Comparison of ENCODE assay signal across 8 cellular contexts in genomic region chr1:65148548-65149390, GRCh38. TPM values are rescaled to one million over a fixed set of nuclear protein-coding genes. Genes with fewer than 3 reads are reported as not detected.
DNase-seq lines count a peak whose midpoint lies in the region; ATAC-seq and TF ChIP-seq lines count a peak whose summit lies in the region.

No MANE protein-coding gene starts in this region.

- H3K4me3 ChIP-seq in AG04449 (ENCODE audit: low read depth, low read length) (peak overlapping the region; percentile 60), foreskin fibroblast (ENCODE audit: low read depth in 1 of 2, low read length in 2 of 2) (peak overlapping the region; percentile 56 to 57), neural progenitor cell (peak overlapping the region; percentile 66)

- H3K9ac ChIP-seq in neural progenitor cell: no peak overlapping the region

- peak; percentile 63 for ATAC-seq in HG02885 (IDR thresholded peaks at IDR 0.05; ENCODE audit: poor library complexity, unreplicated experiment)

- peaks cover 10% of the 10 kb centered on the region for H4K20me1 ChIP-seq in neural progenitor cell (ENCODE audit: low read depth)

- H3F3A ChIP-seq in neural progenitor cell (ENCODE audit: low read depth): peaks cover 21% of the 10 kb centered on the region

- H3K27me3 Mint-ChIP-seq in neural progenitor cell (ENCODE audit: insufficient read depth, low read depth): peaks cover 23% of the 10 kb centered on the region

- peak overlapping the region; percentile 78 for H3K27ac Mint-ChIP-seq in neural progenitor cell

- DNase-seq in AG04449 (ENCODE audit: low read depth, low spot score): no peak
- peak; percentile 78 for DNase-seq in GM13977 (ENCODE audit: low spot score)
- DNase-seq in NCI-H226: peak; percentile 45
- DNase-seq in activated T-cell treated with anti-CD3 and anti-CD28 coated beads, Interleukin-2, amount 50 U/mL, for 1 hour: peak; percentile 34
- peak; percentile 50 to 71 for DNase-seq in foreskin fibroblast
- peak; percentile 61 for DNase-seq in neural progenitor cell (ENCODE audit: low spot score)
- DNase-seq in ureter (ENCODE audit: low spot score): peak; percentile 69

- H3K79me2 ChIP-seq in neural progenitor cell (ENCODE audit: low read depth): no peaks in the 10 kb centered on the region

- peak overlapping the region; percentile 94 for H3K4me3 Mint-ChIP-seq in neural progenitor cell

- in situ Hi-C loops in GM13977 (cut with MboI; ENCODE audit: low pct_unique_long_range_greater_than_20kb, low sequenced_read_pairs, unreplicated experiment): no loop called here

- POLR2A ChIA-PET in AG04449 (lab: Yijun Ruan, JAX): interaction anchor here (0.9 to 1.2 kb wide), 2 partner anchors 275 to 310 kb away, joined by 3 to 4 read pairs; no protein-coding TSS in a partner anchor

- H3K4me1 Mint-ChIP-seq in neural progenitor cell: peaks cover 33% of the 10 kb centered on the region

- no peaks in the 10 kb centered on the region for H3K9me3 Mint-ChIP-seq in neural progenitor cell

- CTCF ChIA-PET in AG04449 (lab: Yijun Ruan, JAX): interaction anchor here (1.0 to 1.6 kb wide), 4 partner anchors 10 to 539 kb away, joined by 3 to 5 read pairs (median 4); no protein-coding TSS in a partner anchor

- no peaks in the 10 kb centered on the region for H3K36me3 ChIP-seq in neural progenitor cell

- peak overlapping the region; percentile 81 for H2AFZ ChIP-seq in neural progenitor cell (replicated peaks)

- H3K9me3 ChIP-seq in neural progenitor cell (ENCODE audit: low read depth): no peaks in the 10 kb centered on the region

- H3K27ac ChIP-seq in neural progenitor cell: no peak overlapping the region

- no peaks in the 10 kb centered on the region for H3K36me3 Mint-ChIP-seq in neural progenitor cell

- peaks cover 77% of the 10 kb centered on the region for H3K27me3 ChIP-seq in neural progenitor cell

- peak overlapping the region; percentile 95 for H3K4me2 ChIP-seq in neural progenitor cell

- H3K4me1 ChIP-seq in neural progenitor cell: peaks cover 11% of the 10 kb centered on the region

- no peak for TF ChIP-seq CTCF in AG04449 (IDR thresholded peaks at IDR 0.05; ENCODE audit: insufficient read depth, low read length, missing control alignments)
- no peak for TF ChIP-seq CTCF in GM13977 (IDR thresholded peaks at IDR 0.05; ENCODE audit: extremely low read depth, insufficient read depth, missing control alignments)
- no peak for TF ChIP-seq CTCF in foreskin fibroblast (IDR thresholded peaks at IDR 0.05; ENCODE audit: low read depth, low read length)
- TF ChIP-seq CTCF in neural progenitor cell (IDR thresholded peaks at IDR 0.05): no peak

RNA-seq across cellular contexts. Expression of gene AK4, which starts 0.8 kb away (rescaled TPM):
- total RNA-seq in neural progenitor cell (ENCODE audit: low replicate concordance) (28.8 and 31.5 TPM in 2 replicates), ureter (51.9 TPM)
